Comparison of ENCODE assay signal across 1 cellular context in the genomic region with DNA sequence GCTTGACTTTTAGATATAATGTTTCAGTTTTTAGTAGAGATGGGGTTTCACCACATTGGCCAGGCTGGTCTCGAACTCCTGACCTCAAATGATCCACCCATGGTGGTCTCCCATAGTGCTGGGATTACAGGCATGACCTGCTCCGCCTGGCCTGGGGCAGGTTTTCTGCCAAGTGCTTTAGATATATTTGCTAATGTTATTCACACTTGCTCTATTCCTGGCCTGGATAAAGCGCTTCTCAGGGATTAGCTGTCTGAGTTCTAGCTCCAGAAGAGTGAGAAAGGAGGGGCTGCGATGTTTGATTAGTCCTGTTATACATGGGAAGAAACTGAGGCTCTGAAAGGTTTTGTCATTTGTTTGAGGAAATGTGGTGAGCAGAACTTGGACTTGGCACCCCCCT.
TF ChIP-seq lines count a peak whose summit lies in the region.

No MANE protein-coding gene starts in this region.

TF ChIP-seq in IMR-90, 13 proteins besides CTCF, POLR2A, EP300 and RAD21:
- TF ChIP-seq BHLHE40 (IDR thresholded peaks at IDR 0.05; ENCODE audit: low read depth, low read length) = no peak
- no peak for TF ChIP-seq MXI1 (IDR thresholded peaks at IDR 0.05; ENCODE audit: borderline replicate concordance, low read depth, low read length)
- TF ChIP-seq CEBPB (IDR thresholded peaks at IDR 0.05; ENCODE audit: low read depth, low read length) = no peak
- no peak for TF ChIP-seq RCOR1 (IDR thresholded peaks at IDR 0.05; ENCODE audit: insufficient replicate concordance, low read length)
- TF ChIP-seq USF2 (IDR thresholded peaks at IDR 0.05; ENCODE audit: low read depth, low read length) = no peak
- no peak for TF ChIP-seq RFX5 (IDR thresholded peaks at IDR 0.05; ENCODE audit: low read depth, low read length)
- TF ChIP-seq NFE2L2 (IDR thresholded peaks at IDR 0.05; ENCODE audit: low read depth, low read length) = no peak
- TF ChIP-seq FOS (IDR thresholded peaks at IDR 0.05; ENCODE audit: low read depth, low read length) = no peak
- TF ChIP-seq CHD1 (IDR thresholded peaks at IDR 0.05; ENCODE audit: low read depth, low read length) = no peak
- TF ChIP-seq MAFK (IDR thresholded peaks at IDR 0.05; ENCODE audit: low read depth, low read length) = no peak
- no peak for TF ChIP-seq ELK1 (IDR thresholded peaks at IDR 0.05; ENCODE audit: borderline replicate concordance, low read depth, low read length)
- TF ChIP-seq MAZ (IDR thresholded peaks at IDR 0.05; ENCODE audit: borderline replicate concordance, low read depth, low read length) = no peak
- no peak for TF ChIP-seq SMC3 (IDR thresholded peaks at IDR 0.05; ENCODE audit: low read depth, low read length)
